Comparison of ENCODE assay signal across 1 cellular context in the genomic region with DNA sequence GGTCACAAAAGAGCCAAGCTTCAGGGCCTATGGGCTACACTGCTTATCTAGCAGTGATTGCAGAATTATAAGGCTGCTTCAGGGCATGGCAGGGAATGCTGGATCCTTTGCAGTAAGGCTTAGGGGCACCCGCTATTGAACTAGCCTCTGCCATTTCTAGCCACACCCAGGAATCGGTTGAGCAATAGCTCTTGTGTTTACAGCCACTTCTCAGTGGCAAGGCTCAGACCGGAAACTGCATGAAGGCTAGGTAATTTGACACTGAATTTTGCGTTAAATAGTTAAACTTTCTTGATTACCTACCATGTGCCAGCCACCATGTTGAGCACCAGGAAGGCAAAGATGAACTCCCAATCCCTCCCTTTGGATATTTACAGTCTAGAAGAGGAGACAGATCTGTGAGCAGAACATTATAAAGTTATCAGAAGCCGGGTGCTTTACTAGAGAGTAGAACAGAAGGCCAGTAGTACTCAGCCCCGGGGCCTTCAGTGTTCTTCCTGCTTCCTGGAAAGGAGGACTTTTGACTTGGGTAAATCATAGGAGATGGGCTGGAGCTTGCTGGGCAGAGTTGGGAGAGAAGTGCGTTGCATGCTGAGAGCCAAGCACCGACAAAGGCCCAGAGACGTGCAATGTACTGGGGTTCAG.
A peak's percentile ranks its signal among the peaks of the same experiment; 100 is the strongest.
TF ChIP-seq lines count a peak whose summit lies in the region.

No MANE protein-coding gene starts in this region.

TF ChIP-seq in HepG2, 621 proteins besides CTCF, POLR2A, EP300 and RAD21 (continued from another document and continues in another):
- TF ChIP-seq, protein P1, sequence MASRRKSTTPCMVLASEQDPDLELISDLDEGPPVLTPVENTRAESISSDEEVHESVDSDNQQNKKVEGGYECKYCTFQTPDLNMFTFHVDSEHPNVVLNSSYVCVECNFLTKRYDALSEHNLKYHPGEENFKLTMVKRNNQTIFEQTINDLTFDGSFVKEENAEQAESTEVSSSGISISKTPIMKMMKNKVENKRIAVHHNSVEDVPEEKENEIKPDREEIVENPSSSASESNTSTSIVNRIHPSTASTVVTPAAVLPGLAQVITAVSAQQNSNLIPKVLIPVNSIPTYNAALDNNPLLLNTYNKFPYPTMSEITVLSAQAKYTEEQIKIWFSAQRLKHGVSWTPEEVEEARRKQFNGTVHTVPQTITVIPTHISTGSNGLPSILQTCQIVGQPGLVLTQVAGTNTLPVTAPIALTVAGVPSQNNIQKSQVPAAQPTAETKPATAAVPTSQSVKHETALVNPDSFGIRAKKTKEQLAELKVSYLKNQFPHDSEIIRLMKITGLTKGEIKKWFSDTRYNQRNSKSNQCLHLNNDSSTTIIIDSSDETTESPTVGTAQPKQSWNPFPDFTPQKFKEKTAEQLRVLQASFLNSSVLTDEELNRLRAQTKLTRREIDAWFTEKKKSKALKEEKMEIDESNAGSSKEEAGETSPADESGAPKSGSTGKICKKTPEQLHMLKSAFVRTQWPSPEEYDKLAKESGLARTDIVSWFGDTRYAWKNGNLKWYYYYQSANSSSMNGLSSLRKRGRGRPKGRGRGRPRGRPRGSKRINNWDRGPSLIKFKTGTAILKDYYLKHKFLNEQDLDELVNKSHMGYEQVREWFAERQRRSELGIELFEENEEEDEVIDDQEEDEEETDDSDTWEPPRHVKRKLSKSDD (CRISPR knock-in tag; IDR thresholded peaks at IDR 0.05; ENCODE audit: low read depth): peak; percentile 48; the same call in 1 of the 2 replicates
- TF ChIP-seq ZNF83 (CRISPR knock-in tag; IDR thresholded peaks at IDR 0.05; ENCODE audit: borderline replicate concordance) (no peak), SUZ12 (IDR thresholded peaks at IDR 0.05; ENCODE audit: low read depth, low read length) (no peak), ZNF609 (CRISPR knock-in tag; IDR thresholded peaks at IDR 0.05; ENCODE audit: borderline replicate concordance) (no peak), MAF1 (CRISPR knock-in tag; IDR thresholded peaks at IDR 0.05; ENCODE audit: borderline replicate concordance) (no peak), RNF2 (conservative IDR thresholded peaks at IDR 0.05; ENCODE audit: low read depth) (no peak), HMGA1 (CRISPR knock-in tag; conservative IDR thresholded peaks at IDR 0.05) (no peak), MTA1 (CRISPR knock-in tag; IDR thresholded peaks at IDR 0.05; ENCODE audit: borderline replicate concordance) (no peak), ZZZ3 (CRISPR knock-in tag; IDR thresholded peaks at IDR 0.05; ENCODE audit: borderline replicate concordance) (no peak), ZNF749 (CRISPR knock-in tag; IDR thresholded peaks at IDR 0.05; ENCODE audit: borderline replicate concordance) (0 out of 2 replicates have a peak, but pooled peaks have one; percentile 44), HNF4G (IDR thresholded peaks at IDR 0.05; ENCODE audit: borderline replicate concordance, low read depth, low read length) (no peak; the same call in 1 of the 2 replicates), HNF4G (CRISPR knock-in tag; IDR thresholded peaks at IDR 0.05; ENCODE audit: borderline replicate concordance, low read depth) (no peak), SIX4 (CRISPR knock-in tag; IDR thresholded peaks at IDR 0.05) (peak; percentile 99), ZNF883 (CRISPR knock-in tag; IDR thresholded peaks at IDR 0.05; ENCODE audit: not compliant biosample characterization) (no peak), ZNF784 (CRISPR knock-in tag; IDR thresholded peaks at IDR 0.05; ENCODE audit: borderline replicate concordance) (no peak), CHD4 (IDR thresholded peaks at IDR 0.05; ENCODE audit: borderline replicate concordance, low read length) (no peak), ZNF558 (CRISPR knock-in tag; IDR thresholded peaks at IDR 0.05; ENCODE audit: borderline replicate concordance) (0 out of 2 replicates have a peak, but pooled peaks have one; percentile 43), HDAC2 (CRISPR knock-in tag; IDR thresholded peaks at IDR 0.05) (peak; percentile 87), JUND (CRISPR knock-in tag; IDR thresholded peaks at IDR 0.05) (no peak), ZBTB20 (CRISPR knock-in tag; IDR thresholded peaks at IDR 0.05; ENCODE audit: borderline replicate concordance, low read depth) (peak; percentile 80; the same call in 1 of the 2 replicates), RAD51 (IDR thresholded peaks at IDR 0.05; ENCODE audit: borderline replicate concordance) (no peak), ZNF7 (CRISPR knock-in tag; IDR thresholded peaks at IDR 0.05) (no peak), NCOR1 (IDR thresholded peaks at IDR 0.05; ENCODE audit: borderline replicate concordance, low read length) (no peak), ZNF142 (CRISPR knock-in tag; IDR thresholded peaks at IDR 0.05) (no peak), ZFP91 (CRISPR knock-in tag; IDR thresholded peaks at IDR 0.05; ENCODE audit: borderline replicate concordance) (no peak), SYNCRIP (IDR thresholded peaks at IDR 0.05; ENCODE audit: insufficient read depth, low read depth, low read length) (no peak), ZNF225 (CRISPR knock-in tag; IDR thresholded peaks at IDR 0.05) (no peak)
- TF ChIP-seq, protein P2, sequence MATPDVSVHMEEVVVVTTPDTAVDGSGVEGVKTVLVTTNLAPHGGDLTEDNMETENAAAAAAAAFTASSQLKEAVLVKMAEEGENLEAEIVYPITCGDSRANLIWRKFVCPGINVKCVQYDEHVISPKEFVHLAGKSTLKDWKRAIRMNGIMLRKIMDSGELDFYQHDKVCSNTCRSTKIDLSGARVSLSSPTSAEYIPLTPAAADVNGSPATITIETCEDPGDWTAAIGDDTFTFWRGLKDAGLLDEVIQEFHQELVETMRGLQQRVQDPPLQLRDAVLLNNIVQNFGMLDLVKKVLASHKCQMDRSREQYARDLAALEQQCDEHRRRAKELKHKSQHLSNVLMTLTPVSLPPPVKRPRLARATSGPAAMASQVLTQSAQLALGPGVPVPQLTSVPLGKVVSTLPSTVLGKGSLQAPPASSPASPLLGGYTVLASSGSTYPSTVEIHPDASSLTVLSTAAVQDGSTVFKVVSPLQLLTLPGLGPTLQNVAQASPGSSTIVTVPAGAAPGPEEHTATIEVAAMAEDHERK (CRISPR knock-in tag; IDR thresholded peaks at IDR 0.05; ENCODE audit: low read depth): no peak
- TF ChIP-seq, protein P3, sequence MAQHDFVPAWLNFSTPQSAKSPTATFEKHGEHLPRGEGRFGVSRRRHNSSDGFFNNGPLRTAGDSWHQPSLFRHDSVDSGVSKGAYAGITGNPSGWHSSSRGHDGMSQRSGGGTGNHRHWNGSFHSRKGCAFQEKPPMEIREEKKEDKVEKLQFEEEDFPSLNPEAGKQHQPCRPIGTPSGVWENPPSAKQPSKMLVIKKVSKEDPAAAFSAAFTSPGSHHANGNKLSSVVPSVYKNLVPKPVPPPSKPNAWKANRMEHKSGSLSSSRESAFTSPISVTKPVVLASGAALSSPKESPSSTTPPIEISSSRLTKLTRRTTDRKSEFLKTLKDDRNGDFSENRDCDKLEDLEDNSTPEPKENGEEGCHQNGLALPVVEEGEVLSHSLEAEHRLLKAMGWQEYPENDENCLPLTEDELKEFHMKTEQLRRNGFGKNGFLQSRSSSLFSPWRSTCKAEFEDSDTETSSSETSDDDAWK (CRISPR knock-in tag; IDR thresholded peaks at IDR 0.05): no peak
- TF ChIP-seq, protein P4, sequence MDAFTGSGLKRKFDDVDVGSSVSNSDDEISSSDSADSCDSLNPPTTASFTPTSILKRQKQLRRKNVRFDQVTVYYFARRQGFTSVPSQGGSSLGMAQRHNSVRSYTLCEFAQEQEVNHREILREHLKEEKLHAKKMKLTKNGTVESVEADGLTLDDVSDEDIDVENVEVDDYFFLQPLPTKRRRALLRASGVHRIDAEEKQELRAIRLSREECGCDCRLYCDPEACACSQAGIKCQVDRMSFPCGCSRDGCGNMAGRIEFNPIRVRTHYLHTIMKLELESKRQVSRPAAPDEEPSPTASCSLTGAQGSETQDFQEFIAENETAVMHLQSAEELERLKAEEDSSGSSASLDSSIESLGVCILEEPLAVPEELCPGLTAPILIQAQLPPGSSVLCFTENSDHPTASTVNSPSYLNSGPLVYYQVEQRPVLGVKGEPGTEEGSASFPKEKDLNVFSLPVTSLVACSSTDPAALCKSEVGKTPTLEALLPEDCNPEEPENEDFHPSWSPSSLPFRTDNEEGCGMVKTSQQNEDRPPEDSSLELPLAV (CRISPR knock-in tag; conservative IDR thresholded peaks at IDR 0.05; ENCODE audit: low read depth): no peak
